ENCODE assay signal across 8 cellular contexts in genomic region chr3:49785565-49786356, GRCh38. TPM values are rescaled to one million over a fixed set of nuclear protein-coding genes. Genes with fewer than 3 reads are reported as not detected.
DNase-seq lines count a peak whose midpoint lies in the region; ATAC-seq and TF ChIP-seq lines count a peak whose summit lies in the region.

No MANE protein-coding gene starts in this region.

- TF ChIP-seq EP300 in suprapubic skin (IDR thresholded peaks at IDR 0.05) = no peak

- H3K36me3 ChIP-seq in RWPE2 (ENCODE audit: low read depth) (peaks cover 29% of the 10 kb centered on the region), liver (ENCODE audit: control insufficient read depth in 4 of 4, insufficient read depth in 3 of 4, low read depth in 1 of 4, low read length in 3 of 4) (peaks cover 0 to 3% (median under 1%) of the 10 kb centered on the region in 4 donors), suprapubic skin (peaks cover 13% of the 10 kb centered on the region)

- no peak for TF ChIP-seq RAD21 in liver (IDR thresholded peaks at IDR 0.05)

- TF ChIP-seq POLR2A in suprapubic skin (IDR thresholded peaks at IDR 0.05) = no peak

- peak overlapping the region; percentile 75 for H3K4me3 ChIP-seq in RWPE2 (ENCODE audit: severe bottlenecking)
- peak overlapping the region; percentile 82 to 96 (median 86) for H3K4me3 ChIP-seq in liver (ENCODE audit: low read depth in 1 of 3, low read length in 3 of 3)
- H3K4me3 ChIP-seq in suprapubic skin = peak overlapping the region; percentile 100

- H3K9me3 ChIP-seq in RWPE2 (ENCODE audit: severe bottlenecking) = no peaks in the 10 kb centered on the region
- H3K9me3 ChIP-seq in liver (ENCODE audit: control insufficient read depth in 4 of 4, low read length in 3 of 4) = no peaks in the 10 kb centered on the region
- no peaks in the 10 kb centered on the region for H3K9me3 ChIP-seq in suprapubic skin

- DNase-seq in AG08396 (ENCODE audit: low spot score) (peak; percentile 53), RWPE2 (ENCODE audit: low spot score) (peak; percentile 54), suprapubic skin (ENCODE audit: low spot score in 2 of 2) (no peak), NCI-H1694 treated with DMSO at 0.1 percent for 48 hours (lab: John Stamatoyannopoulos, UW) (no peak)

- peaks cover 11% of the 10 kb centered on the region for H3K4me1 ChIP-seq in RWPE2 (ENCODE audit: insufficient read depth, poor library complexity, severe bottlenecking)
- H3K4me1 ChIP-seq in liver (ENCODE audit: control insufficient read depth in 4 of 4, insufficient read depth in 4 of 4, low read length in 3 of 4) = peaks cover 5 to 18% (median 12%) of the 10 kb centered on the region in 4 donors
- H3K4me1 ChIP-seq in suprapubic skin = peaks cover 49% of the 10 kb centered on the region

- H3K27me3 ChIP-seq in RWPE2 (ENCODE audit: insufficient read depth, poor library complexity, severe bottlenecking) = no peaks in the 10 kb centered on the region
- no peaks in the 10 kb centered on the region for H3K27me3 ChIP-seq in liver (ENCODE audit: control insufficient read depth in 4 of 4, insufficient read depth in 4 of 4, low read length in 3 of 4)
- H3K27me3 ChIP-seq in suprapubic skin = no peaks in the 10 kb centered on the region

- TF ChIP-seq CTCF in RWPE2 (IDR thresholded peaks at IDR 0.05; ENCODE audit: poor library complexity, severe bottlenecking) (no peak), liver (IDR thresholded peaks at IDR 0.05; ENCODE audit: low read depth, low read length, missing input control) (no peak), suprapubic skin (IDR thresholded peaks at IDR 0.05) (no peak)

- WGBS in liver = 4% methylated on average over 50 of the region's 50 CpGs
- WGBS in suprapubic skin = 2% methylated on average over 17 of the region's 50 CpGs

- peak overlapping the region; percentile 49 for H3K27ac ChIP-seq in RWPE2 (ENCODE audit: poor library complexity, severe bottlenecking)
- peak overlapping the region; percentile 95 for H3K27ac ChIP-seq in cingulate gyrus (ENCODE audit: low read depth, low read length)
- H3K27ac ChIP-seq in liver (ENCODE audit: low read depth in 1 of 2, low read length in 2 of 2) = peak overlapping the region; percentile 72 to 92
- H3K27ac ChIP-seq in suprapubic skin = peak overlapping the region; percentile 98

- ATAC-seq in GM18858 (IDR thresholded peaks at IDR 0.05; ENCODE audit: unreplicated experiment) (peak; percentile 23), HG03039 (IDR thresholded peaks at IDR 0.05; ENCODE audit: unreplicated experiment) (peak; percentile 38), RWPE2 (ENCODE audit: low read depth) (peak; percentile 46)

- H3K9ac ChIP-seq in liver (ENCODE audit: low read depth in 1 of 2, low read length in 2 of 2) = peak overlapping the region; percentile 68 to 70

TF ChIP-seq in liver, 16 proteins besides CTCF, POLR2A, EP300 and RAD21:
- TF ChIP-seq YY1 (IDR thresholded peaks at IDR 0.05) = no peak
- TF ChIP-seq REST (IDR thresholded peaks at IDR 0.05) = peak; percentile 84

RNA-seq across cellular contexts. Expression of gene IP6K1, which starts 0.6 kb away (rescaled TPM):
- total RNA-seq in liver (10 to 100 TPM; 22.9 to 32.3 TPM), suprapubic skin (10 to 100 TPM; 39.5 to 57.3 (median 53.2) TPM)
- 10 to 100 TPM in 1 of 2 donors, 1 to 10 TPM in 1; 6.6 to 13.2 TPM for polyA plus RNA-seq in liver

RNA-seq across cellular contexts. Expression of gene CDHR4, which starts 13.9 kb away (rescaled TPM):
- total RNA-seq in liver = not detected
- polyA plus RNA-seq in liver = not detected
- total RNA-seq in suprapubic skin = under 1 TPM in 2 of 4 donors, not detected in 2; 0.45 to 0.89 TPM

RNA-seq across cellular contexts. Expression of gene INKA1, which starts 17.3 kb away (rescaled TPM):
- total RNA-seq in liver (1 to 10 TPM in 1 of 2 donors, under 1 TPM in 1; 0.84 to 4.2 TPM), suprapubic skin (10 to 100 TPM; 30.9 to 48.1 (median 36.2) TPM)
- polyA plus RNA-seq in liver = 1 to 10 TPM; 1.2 TPM

RNA-seq across cellular contexts. Expression of gene UBA7, which starts 28.0 kb away (rescaled TPM):
- total RNA-seq in liver (10 to 100 TPM; 15.8 to 29.5 TPM), suprapubic skin (10 to 100 TPM; 15.3 to 54.4 (median 31.2) TPM)
- polyA plus RNA-seq in liver = 10 to 100 TPM; 14.6 TPM

Comparison
In these comparisons a context has a peak if more than half of its experiments do, and no peak if none do; other contexts are left out.
1. DNase-seq: peak in AG08396 (single experiment) and RWPE2 (single experiment); none in suprapubic skin (0 of 2) and NCI-H1694 treated with DMSO at 0.1 percent for 48 hours (single experiment).
2. RNA of gene INKA1, which starts 17.3 kb away (total RNA-seq): 30.9 to 48.1 TPM in suprapubic skin; 0.84 to 4.2 TPM in liver; every median in the first group is over 4 times any median in the second.
3. Peak in every context shown above with its lines, with median percentiles within 50 percentile points of each other: ATAC-seq, H3K27ac ChIP-seq and H3K4me3 ChIP-seq.